In the genomic region with DNA sequence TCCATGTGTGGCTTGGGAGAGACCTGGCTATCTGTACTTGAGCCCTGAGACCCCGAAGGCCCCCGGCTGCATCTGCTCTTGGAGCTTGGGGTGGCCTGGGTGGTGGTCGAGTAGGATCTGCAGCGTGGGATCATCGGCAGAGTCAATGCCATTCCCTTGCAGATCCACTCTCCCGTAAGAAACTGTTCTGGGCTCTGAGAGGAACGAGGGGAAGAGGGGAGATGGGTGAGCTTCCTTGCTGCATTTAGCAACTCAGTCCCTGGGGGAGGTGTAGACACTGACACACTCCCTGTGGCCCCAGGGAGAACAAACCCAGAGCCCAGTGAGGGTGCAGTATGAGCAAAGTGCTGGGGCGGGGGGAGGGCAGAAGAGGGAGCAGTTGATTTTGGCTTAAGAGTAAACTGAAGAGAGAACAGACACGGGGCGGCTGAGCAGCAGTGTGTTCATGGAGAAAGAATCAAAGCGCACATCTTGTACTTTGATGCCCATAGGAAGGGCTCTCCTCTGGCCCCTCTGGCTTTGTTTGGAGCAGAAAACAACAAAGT, we compare ENCODE assay signal across 1 cellular context.
TF ChIP-seq lines count a peak whose summit lies in the region.

No MANE protein-coding gene starts in this region.

TF ChIP-seq in HepG2, 621 proteins besides CTCF, POLR2A, EP300 and RAD21 (continues in another document):
- TF ChIP-seq MEIS2 (CRISPR knock-in tag; IDR thresholded peaks at IDR 0.05) (no peak), HNRNPL (IDR thresholded peaks at IDR 0.05; ENCODE audit: low read depth, low read length) (no peak), ADNP (CRISPR knock-in tag; IDR thresholded peaks at IDR 0.05) (no peak), MED13 (CRISPR knock-in tag; IDR thresholded peaks at IDR 0.05) (no peak), ZZZ3 (CRISPR knock-in tag; IDR thresholded peaks at IDR 0.05; ENCODE audit: borderline replicate concordance) (0 out of 2 replicates have a peak, but pooled peaks have one; percentile 54), TP53 (CRISPR knock-in tag; conservative IDR thresholded peaks at IDR 0.05) (no peak), ZNF746 (CRISPR knock-in tag; IDR thresholded peaks at IDR 0.05) (no peak), ZNF644 (CRISPR knock-in tag; IDR thresholded peaks at IDR 0.05; ENCODE audit: low read depth) (no peak), DPF2 (CRISPR knock-in tag; IDR thresholded peaks at IDR 0.05; ENCODE audit: borderline replicate concordance, low read depth) (peak; percentile 42; the same call in 1 of the 2 replicates), SUZ12 (IDR thresholded peaks at IDR 0.05; ENCODE audit: low read depth, low read length) (no peak), ZNF713 (CRISPR knock-in tag; IDR thresholded peaks at IDR 0.05) (no peak), HMG20A (CRISPR knock-in tag; IDR thresholded peaks at IDR 0.05; ENCODE audit: borderline replicate concordance) (no peak), ZNF143 (CRISPR knock-in tag; IDR thresholded peaks at IDR 0.05) (no peak), AKAP8 (CRISPR knock-in tag; IDR thresholded peaks at IDR 0.05) (no peak), NFE2 (CRISPR knock-in tag; IDR thresholded peaks at IDR 0.05) (no peak), HHEX (CRISPR knock-in tag; IDR thresholded peaks at IDR 0.05) (0 out of 2 replicates have a peak, but pooled peaks have one; percentile 30), ZSCAN12 (CRISPR knock-in tag; IDR thresholded peaks at IDR 0.05) (no peak), FLYWCH1 (CRISPR knock-in tag; IDR thresholded peaks at IDR 0.05) (no peak), ZNF30 (CRISPR knock-in tag; IDR thresholded peaks at IDR 0.05) (no peak), XRCC5 (optimal IDR thresholded peaks at IDR 0.05; ENCODE audit: low read length) (no peak), ZNF619 (CRISPR knock-in tag; IDR thresholded peaks at IDR 0.05) (no peak), NFATC3 (CRISPR knock-in tag; IDR thresholded peaks at IDR 0.05) (peak; percentile 61; the same call in 1 of the 2 replicates), LCORL (IDR thresholded peaks at IDR 0.05) (no peak), LCORL (CRISPR knock-in tag; IDR thresholded peaks at IDR 0.05) (peak; percentile 78), SMYD3 (CRISPR knock-in tag; IDR thresholded peaks at IDR 0.05) (no peak), ZNF768 (CRISPR knock-in tag; IDR thresholded peaks at IDR 0.05) (0 out of 2 replicates have a peak, but pooled peaks have one; percentile 14), CCAR2 (optimal IDR thresholded peaks at IDR 0.05; ENCODE audit: low read depth, low read length) (no peak), FOXK2 (IDR thresholded peaks at IDR 0.05) (no peak), PHB2 (IDR thresholded peaks at IDR 0.05; ENCODE audit: partially characterized antibody) (no peak), ZNF841 (CRISPR knock-in tag; IDR thresholded peaks at IDR 0.05; ENCODE audit: borderline replicate concordance) (no peak), RBAK (CRISPR knock-in tag; IDR thresholded peaks at IDR 0.05) (no peak), ZNF709 (CRISPR knock-in tag; IDR thresholded peaks at IDR 0.05) (no peak), NR2F2 (IDR thresholded peaks at IDR 0.05; ENCODE audit: borderline replicate concordance, low read depth) (no peak)
- TF ChIP-seq, protein P1, sequence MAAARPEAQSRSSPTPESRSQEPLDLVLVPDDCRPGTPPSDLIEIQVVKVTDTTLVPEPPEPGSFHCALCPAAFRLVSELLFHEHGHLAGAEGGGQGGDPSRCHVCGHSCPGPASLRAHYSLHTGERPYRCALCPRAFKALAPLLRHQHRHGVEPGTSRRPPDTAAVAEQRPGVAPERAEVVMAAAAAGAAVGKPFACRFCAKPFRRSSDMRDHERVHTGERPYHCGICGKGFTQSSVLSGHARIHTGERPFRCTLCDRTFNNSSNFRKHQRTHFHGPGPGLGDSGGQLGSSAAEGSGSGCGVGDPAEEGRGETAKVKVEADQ (CRISPR knock-in tag; IDR thresholded peaks at IDR 0.05; ENCODE audit: borderline replicate concordance): 0 out of 2 replicates have a peak, but pooled peaks have one; percentile 45
- TF ChIP-seq, protein P2, sequence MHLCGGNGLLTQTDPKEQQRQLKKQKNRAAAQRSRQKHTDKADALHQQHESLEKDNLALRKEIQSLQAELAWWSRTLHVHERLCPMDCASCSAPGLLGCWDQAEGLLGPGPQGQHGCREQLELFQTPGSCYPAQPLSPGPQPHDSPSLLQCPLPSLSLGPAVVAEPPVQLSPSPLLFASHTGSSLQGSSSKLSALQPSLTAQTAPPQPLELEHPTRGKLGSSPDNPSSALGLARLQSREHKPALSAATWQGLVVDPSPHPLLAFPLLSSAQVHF (CRISPR knock-in tag; IDR thresholded peaks at IDR 0.05): no peak
- TF ChIP-seq, protein P3, sequence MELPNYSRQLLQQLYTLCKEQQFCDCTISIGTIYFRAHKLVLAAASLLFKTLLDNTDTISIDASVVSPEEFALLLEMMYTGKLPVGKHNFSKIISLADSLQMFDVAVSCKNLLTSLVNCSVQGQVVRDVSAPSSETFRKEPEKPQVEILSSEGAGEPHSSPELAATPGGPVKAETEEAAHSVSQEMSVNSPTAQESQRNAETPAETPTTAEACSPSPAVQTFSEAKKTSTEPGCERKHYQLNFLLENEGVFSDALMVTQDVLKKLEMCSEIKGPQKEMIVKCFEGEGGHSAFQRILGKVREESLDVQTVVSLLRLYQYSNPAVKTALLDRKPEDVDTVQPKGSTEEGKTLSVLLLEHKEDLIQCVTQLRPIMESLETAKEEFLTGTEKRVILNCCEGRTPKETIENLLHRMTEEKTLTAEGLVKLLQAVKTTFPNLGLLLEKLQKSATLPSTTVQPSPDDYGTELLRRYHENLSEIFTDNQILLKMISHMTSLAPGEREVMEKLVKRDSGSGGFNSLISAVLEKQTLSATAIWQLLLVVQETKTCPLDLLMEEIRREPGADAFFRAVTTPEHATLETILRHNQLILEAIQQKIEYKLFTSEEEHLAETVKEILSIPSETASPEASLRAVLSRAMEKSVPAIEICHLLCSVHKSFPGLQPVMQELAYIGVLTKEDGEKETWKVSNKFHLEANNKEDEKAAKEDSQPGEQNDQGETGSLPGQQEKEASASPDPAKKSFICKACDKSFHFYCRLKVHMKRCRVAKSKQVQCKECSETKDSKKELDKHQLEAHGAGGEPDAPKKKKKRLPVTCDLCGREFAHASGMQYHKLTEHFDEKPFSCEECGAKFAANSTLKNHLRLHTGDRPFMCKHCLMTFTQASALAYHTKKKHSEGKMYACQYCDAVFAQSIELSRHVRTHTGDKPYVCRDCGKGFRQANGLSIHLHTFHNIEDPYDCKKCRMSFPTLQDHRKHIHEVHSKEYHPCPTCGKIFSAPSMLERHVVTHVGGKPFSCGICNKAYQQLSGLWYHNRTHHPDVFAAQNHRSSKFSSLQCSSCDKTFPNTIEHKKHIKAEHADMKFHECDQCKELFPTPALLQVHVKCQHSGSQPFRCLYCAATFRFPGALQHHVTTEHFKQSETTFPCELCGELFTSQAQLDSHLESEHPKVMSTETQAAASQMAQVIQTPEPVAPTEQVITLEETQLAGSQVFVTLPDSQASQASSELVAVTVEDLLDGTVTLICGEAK (IDR thresholded peaks at IDR 0.05): no peak
- TF ChIP-seq, protein P3 (CRISPR knock-in tag; IDR thresholded peaks at IDR 0.05): no peak
- TF ChIP-seq, protein P4, sequence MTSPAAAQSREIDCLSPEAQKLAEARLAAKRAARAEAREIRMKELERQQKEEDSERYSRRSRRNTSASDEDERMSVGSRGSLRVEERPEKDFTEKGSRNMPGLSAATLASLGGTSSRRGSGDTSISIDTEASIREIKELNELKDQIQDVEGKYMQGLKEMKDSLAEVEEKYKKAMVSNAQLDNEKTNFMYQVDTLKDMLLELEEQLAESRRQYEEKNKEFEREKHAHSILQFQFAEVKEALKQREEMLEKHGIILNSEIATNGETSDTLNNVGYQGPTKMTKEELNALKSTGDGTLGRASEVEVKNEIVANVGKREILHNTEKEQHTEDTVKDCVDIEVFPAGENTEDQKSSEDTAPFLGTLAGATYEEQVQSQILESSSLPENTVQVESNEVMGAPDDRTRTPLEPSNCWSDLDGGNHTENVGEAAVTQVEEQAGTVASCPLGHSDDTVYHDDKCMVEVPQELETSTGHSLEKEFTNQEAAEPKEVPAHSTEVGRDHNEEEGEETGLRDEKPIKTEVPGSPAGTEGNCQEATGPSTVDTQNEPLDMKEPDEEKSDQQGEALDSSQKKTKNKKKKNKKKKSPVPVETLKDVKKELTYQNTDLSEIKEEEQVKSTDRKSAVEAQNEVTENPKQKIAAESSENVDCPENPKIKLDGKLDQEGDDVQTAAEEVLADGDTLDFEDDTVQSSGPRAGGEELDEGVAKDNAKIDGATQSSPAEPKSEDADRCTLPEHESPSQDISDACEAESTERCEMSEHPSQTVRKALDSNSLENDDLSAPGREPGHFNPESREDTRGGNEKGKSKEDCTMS (CRISPR knock-in tag; conservative IDR thresholded peaks at IDR 0.05): no peak
- TF ChIP-seq, protein P5, sequence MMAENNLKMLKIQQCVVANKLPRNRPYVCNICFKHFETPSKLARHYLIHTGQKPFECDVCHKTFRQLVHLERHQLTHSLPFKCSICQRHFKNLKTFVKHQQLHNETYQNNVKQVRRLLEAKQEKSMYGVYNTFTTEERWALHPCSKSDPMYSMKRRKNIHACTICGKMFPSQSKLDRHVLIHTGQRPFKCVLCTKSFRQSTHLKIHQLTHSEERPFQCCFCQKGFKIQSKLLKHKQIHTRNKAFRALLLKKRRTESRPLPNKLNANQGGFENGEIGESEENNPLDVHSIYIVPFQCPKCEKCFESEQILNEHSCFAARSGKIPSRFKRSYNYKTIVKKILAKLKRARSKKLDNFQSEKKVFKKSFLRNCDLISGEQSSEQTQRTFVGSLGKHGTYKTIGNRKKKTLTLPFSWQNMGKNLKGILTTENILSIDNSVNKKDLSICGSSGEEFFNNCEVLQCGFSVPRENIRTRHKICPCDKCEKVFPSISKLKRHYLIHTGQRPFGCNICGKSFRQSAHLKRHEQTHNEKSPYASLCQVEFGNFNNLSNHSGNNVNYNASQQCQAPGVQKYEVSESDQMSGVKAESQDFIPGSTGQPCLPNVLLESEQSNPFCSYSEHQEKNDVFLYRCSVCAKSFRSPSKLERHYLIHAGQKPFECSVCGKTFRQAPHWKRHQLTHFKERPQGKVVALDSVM (CRISPR knock-in tag; IDR thresholded peaks at IDR 0.05): 0 out of 2 replicates have a peak, but pooled peaks have one; percentile 1
- TF ChIP-seq, protein P6, sequence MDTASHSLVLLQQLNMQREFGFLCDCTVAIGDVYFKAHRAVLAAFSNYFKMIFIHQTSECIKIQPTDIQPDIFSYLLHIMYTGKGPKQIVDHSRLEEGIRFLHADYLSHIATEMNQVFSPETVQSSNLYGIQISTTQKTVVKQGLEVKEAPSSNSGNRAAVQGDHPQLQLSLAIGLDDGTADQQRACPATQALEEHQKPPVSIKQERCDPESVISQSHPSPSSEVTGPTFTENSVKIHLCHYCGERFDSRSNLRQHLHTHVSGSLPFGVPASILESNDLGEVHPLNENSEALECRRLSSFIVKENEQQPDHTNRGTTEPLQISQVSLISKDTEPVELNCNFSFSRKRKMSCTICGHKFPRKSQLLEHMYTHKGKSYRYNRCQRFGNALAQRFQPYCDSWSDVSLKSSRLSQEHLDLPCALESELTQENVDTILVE (CRISPR knock-in tag; IDR thresholded peaks at IDR 0.05): no peak
- TF ChIP-seq, protein P7, sequence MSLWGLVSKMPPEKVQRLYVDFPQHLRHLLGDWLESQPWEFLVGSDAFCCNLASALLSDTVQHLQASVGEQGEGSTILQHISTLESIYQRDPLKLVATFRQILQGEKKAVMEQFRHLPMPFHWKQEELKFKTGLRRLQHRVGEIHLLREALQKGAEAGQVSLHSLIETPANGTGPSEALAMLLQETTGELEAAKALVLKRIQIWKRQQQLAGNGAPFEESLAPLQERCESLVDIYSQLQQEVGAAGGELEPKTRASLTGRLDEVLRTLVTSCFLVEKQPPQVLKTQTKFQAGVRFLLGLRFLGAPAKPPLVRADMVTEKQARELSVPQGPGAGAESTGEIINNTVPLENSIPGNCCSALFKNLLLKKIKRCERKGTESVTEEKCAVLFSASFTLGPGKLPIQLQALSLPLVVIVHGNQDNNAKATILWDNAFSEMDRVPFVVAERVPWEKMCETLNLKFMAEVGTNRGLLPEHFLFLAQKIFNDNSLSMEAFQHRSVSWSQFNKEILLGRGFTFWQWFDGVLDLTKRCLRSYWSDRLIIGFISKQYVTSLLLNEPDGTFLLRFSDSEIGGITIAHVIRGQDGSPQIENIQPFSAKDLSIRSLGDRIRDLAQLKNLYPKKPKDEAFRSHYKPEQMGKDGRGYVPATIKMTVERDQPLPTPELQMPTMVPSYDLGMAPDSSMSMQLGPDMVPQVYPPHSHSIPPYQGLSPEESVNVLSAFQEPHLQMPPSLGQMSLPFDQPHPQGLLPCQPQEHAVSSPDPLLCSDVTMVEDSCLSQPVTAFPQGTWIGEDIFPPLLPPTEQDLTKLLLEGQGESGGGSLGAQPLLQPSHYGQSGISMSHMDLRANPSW (CRISPR knock-in tag; IDR thresholded peaks at IDR 0.05; ENCODE audit: borderline replicate concordance): no peak
- TF ChIP-seq, protein P8, sequence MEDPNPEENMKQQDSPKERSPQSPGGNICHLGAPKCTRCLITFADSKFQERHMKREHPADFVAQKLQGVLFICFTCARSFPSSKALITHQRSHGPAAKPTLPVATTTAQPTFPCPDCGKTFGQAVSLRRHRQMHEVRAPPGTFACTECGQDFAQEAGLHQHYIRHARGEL (CRISPR knock-in tag; IDR thresholded peaks at IDR 0.05): no peak
- TF ChIP-seq, protein P9, sequence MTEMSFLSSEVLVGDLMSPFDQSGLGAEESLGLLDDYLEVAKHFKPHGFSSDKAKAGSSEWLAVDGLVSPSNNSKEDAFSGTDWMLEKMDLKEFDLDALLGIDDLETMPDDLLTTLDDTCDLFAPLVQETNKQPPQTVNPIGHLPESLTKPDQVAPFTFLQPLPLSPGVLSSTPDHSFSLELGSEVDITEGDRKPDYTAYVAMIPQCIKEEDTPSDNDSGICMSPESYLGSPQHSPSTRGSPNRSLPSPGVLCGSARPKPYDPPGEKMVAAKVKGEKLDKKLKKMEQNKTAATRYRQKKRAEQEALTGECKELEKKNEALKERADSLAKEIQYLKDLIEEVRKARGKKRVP (CRISPR knock-in tag; IDR thresholded peaks at IDR 0.05): no peak
